ENCODE assay signal across 1 cellular context in genomic region chr3:46496745-46497555, GRCh38.
A peak's percentile ranks its signal among the peaks of the same experiment; 100 is the strongest.
TF ChIP-seq lines count a peak whose summit lies in the region.

No MANE protein-coding gene starts in this region.

TF ChIP-seq in HepG2, 621 proteins besides CTCF, POLR2A, EP300 and RAD21 (continued from another document):
- no peak for TF ChIP-seq ZNF788 (CRISPR knock-in tag; IDR thresholded peaks at IDR 0.05; ENCODE audit: borderline replicate concordance)
- TF ChIP-seq ATF4 (CRISPR knock-in tag; IDR thresholded peaks at IDR 0.05) = peak in 1 of 2 experiments; percentile 93; a peak in 2 of 4 replicates
- no peak for TF ChIP-seq ZFP82 (CRISPR knock-in tag; IDR thresholded peaks at IDR 0.05; ENCODE audit: borderline replicate concordance)
- TF ChIP-seq, protein P1, sequence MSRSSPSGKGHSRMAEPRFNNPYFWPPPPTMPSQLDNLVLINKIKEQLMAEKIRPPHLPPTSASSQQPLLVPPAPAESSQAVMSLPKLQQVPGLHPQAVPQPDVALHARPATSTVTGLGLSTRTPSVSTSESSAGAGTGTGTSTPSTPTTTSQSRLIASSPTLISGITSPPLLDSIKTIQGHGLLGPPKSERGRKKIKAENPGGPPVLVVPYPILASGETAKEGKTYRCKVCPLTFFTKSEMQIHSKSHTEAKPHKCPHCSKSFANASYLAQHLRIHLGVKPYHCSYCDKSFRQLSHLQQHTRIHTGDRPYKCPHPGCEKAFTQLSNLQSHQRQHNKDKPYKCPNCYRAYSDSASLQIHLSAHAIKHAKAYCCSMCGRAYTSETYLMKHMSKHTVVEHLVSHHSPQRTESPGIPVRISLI (CRISPR knock-in tag; IDR thresholded peaks at IDR 0.05; ENCODE audit: borderline replicate concordance) = no peak
- peak; percentile 69 for TF ChIP-seq RARA (CRISPR knock-in tag; IDR thresholded peaks at IDR 0.05)
- TF ChIP-seq NR2C2 (CRISPR knock-in tag; IDR thresholded peaks at IDR 0.05; ENCODE audit: borderline replicate concordance) = no peak
- TF ChIP-seq CEBPB (IDR thresholded peaks at IDR 0.05; ENCODE audit: borderline replicate concordance, low read depth, low read length) = peak; percentile 21; the same call in 1 of the 2 replicates
- no peak for TF ChIP-seq KLF12 (CRISPR knock-in tag; IDR thresholded peaks at IDR 0.05; ENCODE audit: borderline replicate concordance)
- TF ChIP-seq ZNF335 (CRISPR knock-in tag; IDR thresholded peaks at IDR 0.05) = no peak
- no peak for TF ChIP-seq PCBP2 (optimal IDR thresholded peaks at IDR 0.05; ENCODE audit: low read depth, low read length, poor library complexity, severe bottlenecking)
- no peak for TF ChIP-seq MTA1 (CRISPR knock-in tag; IDR thresholded peaks at IDR 0.05; ENCODE audit: borderline replicate concordance)
